Comparison of ENCODE assay signal across 1 cellular context in the genomic region with DNA sequence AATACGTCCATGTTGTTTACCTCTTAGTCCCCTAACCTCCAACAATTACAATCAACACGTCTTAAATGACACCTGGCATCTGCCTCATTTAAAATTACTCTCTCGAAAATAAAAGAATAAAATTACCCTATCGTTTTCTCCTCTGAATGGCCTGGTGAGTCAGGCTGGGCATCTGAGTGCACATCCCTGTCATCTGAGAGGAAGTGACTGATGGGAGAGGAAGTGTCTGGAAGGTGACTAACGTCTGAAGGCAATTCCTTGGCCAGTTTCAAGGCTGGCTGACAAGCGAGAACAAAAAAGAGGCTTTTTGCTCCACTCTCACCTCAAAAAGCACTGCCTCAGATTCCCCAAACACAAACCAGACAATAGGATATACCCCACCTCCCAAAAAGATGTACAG.
TF ChIP-seq lines count a peak whose summit lies in the region.

No MANE protein-coding gene starts in this region.

TF ChIP-seq in SK-N-SH, 30 proteins besides CTCF, POLR2A, EP300 and RAD21 (continued from another document):
- TF ChIP-seq, protein P1, sequence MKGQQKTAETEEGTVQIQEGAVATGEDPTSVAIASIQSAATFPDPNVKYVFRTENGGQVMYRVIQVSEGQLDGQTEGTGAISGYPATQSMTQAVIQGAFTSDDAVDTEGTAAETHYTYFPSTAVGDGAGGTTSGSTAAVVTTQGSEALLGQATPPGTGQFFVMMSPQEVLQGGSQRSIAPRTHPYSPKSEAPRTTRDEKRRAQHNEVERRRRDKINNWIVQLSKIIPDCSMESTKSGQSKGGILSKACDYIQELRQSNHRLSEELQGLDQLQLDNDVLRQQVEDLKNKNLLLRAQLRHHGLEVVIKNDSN (IDR thresholded peaks at IDR 0.05; ENCODE audit: borderline replicate concordance, low read depth), result no peak
- TF ChIP-seq GATA2 (CRISPR knock-in tag; IDR thresholded peaks at IDR 0.05) (no peak), MXI1 (IDR thresholded peaks at IDR 0.05; ENCODE audit: low read depth, low read length) (no peak), GABPA (IDR thresholded peaks at IDR 0.05; ENCODE audit: low read depth) (peak; percentile 56), FOXJ3 (CRISPR knock-in tag; IDR thresholded peaks at IDR 0.05) (no peak), NRF1 (IDR thresholded peaks at IDR 0.05; ENCODE audit: low read depth, low read length) (no peak), SMC3 (IDR thresholded peaks at IDR 0.05; ENCODE audit: low read depth, low read length) (no peak), FOSL2 (IDR thresholded peaks at IDR 0.05; ENCODE audit: borderline replicate concordance, low read depth) (peak; percentile 98), FOXM1 (IDR thresholded peaks at IDR 0.05; ENCODE audit: low read depth) (peak; percentile 90), NFIC (IDR thresholded peaks at IDR 0.05; ENCODE audit: borderline replicate concordance) (peak; percentile 85), TCF12 (IDR thresholded peaks at IDR 0.05) (peak; percentile 96), POLR2AphosphoS5 (IDR thresholded peaks at IDR 0.05; ENCODE audit: low read depth, low read length) (peak; percentile 58; the same call in 1 of the 2 replicates), YY1 (IDR thresholded peaks at IDR 0.05; ENCODE audit: low read depth) (no peak), RCOR1 (IDR thresholded peaks at IDR 0.05; ENCODE audit: low read length) (no peak), EZH2phosphoT487 (IDR thresholded peaks at IDR 0.05; ENCODE audit: borderline replicate concordance, low read depth) (no peak)
- TF ChIP-seq, protein P2, sequence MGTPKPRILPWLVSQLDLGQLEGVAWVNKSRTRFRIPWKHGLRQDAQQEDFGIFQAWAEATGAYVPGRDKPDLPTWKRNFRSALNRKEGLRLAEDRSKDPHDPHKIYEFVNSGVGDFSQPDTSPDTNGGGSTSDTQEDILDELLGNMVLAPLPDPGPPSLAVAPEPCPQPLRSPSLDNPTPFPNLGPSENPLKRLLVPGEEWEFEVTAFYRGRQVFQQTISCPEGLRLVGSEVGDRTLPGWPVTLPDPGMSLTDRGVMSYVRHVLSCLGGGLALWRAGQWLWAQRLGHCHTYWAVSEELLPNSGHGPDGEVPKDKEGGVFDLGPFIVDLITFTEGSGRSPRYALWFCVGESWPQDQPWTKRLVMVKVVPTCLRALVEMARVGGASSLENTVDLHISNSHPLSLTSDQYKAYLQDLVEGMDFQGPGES (IDR thresholded peaks at IDR 0.05; ENCODE audit: low read depth, low read length), result no peak
- TF ChIP-seq, protein P3, sequence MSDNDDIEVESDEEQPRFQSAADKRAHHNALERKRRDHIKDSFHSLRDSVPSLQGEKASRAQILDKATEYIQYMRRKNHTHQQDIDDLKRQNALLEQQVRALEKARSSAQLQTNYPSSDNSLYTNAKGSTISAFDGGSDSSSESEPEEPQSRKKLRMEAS (IDR thresholded peaks at IDR 0.05; ENCODE audit: low read depth), result 0 out of 2 replicates have a peak, but pooled peaks have one; percentile 30
- TF ChIP-seq, protein P4, sequence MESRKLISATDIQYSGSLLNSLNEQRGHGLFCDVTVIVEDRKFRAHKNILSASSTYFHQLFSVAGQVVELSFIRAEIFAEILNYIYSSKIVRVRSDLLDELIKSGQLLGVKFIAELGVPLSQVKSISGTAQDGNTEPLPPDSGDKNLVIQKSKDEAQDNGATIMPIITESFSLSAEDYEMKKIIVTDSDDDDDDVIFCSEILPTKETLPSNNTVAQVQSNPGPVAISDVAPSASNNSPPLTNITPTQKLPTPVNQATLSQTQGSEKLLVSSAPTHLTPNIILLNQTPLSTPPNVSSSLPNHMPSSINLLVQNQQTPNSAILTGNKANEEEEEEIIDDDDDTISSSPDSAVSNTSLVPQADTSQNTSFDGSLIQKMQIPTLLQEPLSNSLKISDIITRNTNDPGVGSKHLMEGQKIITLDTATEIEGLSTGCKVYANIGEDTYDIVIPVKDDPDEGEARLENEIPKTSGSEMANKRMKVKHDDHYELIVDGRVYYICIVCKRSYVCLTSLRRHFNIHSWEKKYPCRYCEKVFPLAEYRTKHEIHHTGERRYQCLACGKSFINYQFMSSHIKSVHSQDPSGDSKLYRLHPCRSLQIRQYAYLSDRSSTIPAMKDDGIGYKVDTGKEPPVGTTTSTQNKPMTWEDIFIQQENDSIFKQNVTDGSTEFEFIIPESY (IDR thresholded peaks at IDR 0.05; ENCODE audit: borderline replicate concordance, low read depth), result no peak
TF ChIP-seq in SK-N-SH: peak in this region for 15.
